ENCODE assay signal across 1 cellular context in the genomic region with DNA sequence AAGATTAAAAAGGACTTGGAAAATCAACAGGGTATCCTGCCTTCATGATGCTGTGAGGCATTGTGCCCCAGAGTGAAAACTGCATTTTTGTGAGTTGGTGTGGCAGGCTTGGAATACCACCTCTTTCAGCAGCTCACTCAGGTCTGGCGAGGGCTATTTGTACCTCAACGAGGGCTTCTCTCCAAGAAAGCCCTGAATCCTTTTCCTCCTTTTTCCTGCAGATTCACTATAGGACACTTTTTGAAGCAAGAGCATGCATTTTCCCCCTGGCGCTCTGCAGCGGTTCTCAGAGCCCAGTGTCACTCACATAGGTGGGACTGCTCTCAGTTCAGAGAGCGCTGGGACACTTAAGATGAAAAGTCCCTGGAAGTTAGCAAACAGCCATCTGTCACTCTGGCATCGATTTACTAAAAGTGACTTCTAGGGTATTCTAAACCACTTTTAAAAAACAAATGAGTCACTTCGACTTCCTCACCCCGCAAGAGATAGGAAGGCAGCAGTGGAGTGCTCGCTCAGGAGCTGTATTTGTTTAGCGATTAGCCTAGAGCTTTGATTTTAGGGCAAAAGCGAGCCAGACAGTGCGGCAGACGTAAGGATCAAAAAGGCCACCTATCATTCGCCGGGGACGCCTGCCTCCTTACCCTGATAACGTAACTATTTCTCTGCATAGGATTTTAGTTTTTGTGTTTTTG.
TF ChIP-seq lines count a peak whose summit lies in the region.

No MANE protein-coding gene starts in this region.

TF ChIP-seq in HepG2, 621 proteins besides CTCF, POLR2A, EP300 and RAD21 (continued from another document and continues in another):
- TF ChIP-seq LCORL (IDR thresholded peaks at IDR 0.05) (no peak), LCORL (CRISPR knock-in tag; IDR thresholded peaks at IDR 0.05) (peak; percentile 79), ZNF549 (CRISPR knock-in tag; IDR thresholded peaks at IDR 0.05) (no peak), TBP (CRISPR knock-in tag; IDR thresholded peaks at IDR 0.05) (no peak), SMC3 (IDR thresholded peaks at IDR 0.05; ENCODE audit: low read length) (no peak), ZNF788 (CRISPR knock-in tag; IDR thresholded peaks at IDR 0.05; ENCODE audit: borderline replicate concordance) (no peak), GLI4 (CRISPR knock-in tag; IDR thresholded peaks at IDR 0.05; ENCODE audit: borderline replicate concordance) (no peak), RORA (CRISPR knock-in tag; IDR thresholded peaks at IDR 0.05) (no peak; the same call in 1 of the 2 replicates), CCDC6 (CRISPR knock-in tag; IDR thresholded peaks at IDR 0.05) (no peak), ELF4 (CRISPR knock-in tag; IDR thresholded peaks at IDR 0.05; ENCODE audit: borderline replicate concordance) (no peak), ZNF674 (CRISPR knock-in tag; IDR thresholded peaks at IDR 0.05; ENCODE audit: low read depth) (no peak), ZSCAN25 (CRISPR knock-in tag; IDR thresholded peaks at IDR 0.05) (no peak), NFE2L2 (IDR thresholded peaks at IDR 0.05; ENCODE audit: low read length) (peak; percentile 20; the same call in 1 of the 2 replicates), ZNF451 (CRISPR knock-in tag; IDR thresholded peaks at IDR 0.05) (no peak), POLR2AphosphoS5 (IDR thresholded peaks at IDR 0.05; ENCODE audit: low read depth, low read length) (no peak; the same call in 1 of the 2 replicates), AHR (CRISPR knock-in tag; IDR thresholded peaks at IDR 0.05) (no peak), ZSCAN9 (CRISPR knock-in tag; IDR thresholded peaks at IDR 0.05; ENCODE audit: borderline replicate concordance) (0 out of 2 replicates have a peak, but pooled peaks have one; percentile 48), CHD4 (IDR thresholded peaks at IDR 0.05; ENCODE audit: borderline replicate concordance, low read length) (no peak), KDM6A (CRISPR knock-in tag; IDR thresholded peaks at IDR 0.05; ENCODE audit: low read depth) (peak; percentile 51; the same call in 1 of the 2 replicates), REXO4 (CRISPR knock-in tag; IDR thresholded peaks at IDR 0.05; ENCODE audit: borderline replicate concordance) (no peak), JUNB (CRISPR knock-in tag; IDR thresholded peaks at IDR 0.05; ENCODE audit: borderline replicate concordance) (peak; percentile 94; the same call in 1 of the 2 replicates), KDM4B (CRISPR knock-in tag; IDR thresholded peaks at IDR 0.05) (0 out of 2 replicates have a peak, but pooled peaks have one; percentile 18), ZNF841 (CRISPR knock-in tag; IDR thresholded peaks at IDR 0.05; ENCODE audit: borderline replicate concordance) (no peak), JUND (CRISPR knock-in tag; IDR thresholded peaks at IDR 0.05) (peak; percentile 79), ZNF136 (CRISPR knock-in tag; IDR thresholded peaks at IDR 0.05; ENCODE audit: low read depth) (no peak), KLF11 (CRISPR knock-in tag; IDR thresholded peaks at IDR 0.05) (peak; percentile 49; the same call in 1 of the 2 replicates), ETV6 (CRISPR knock-in tag; conservative IDR thresholded peaks at IDR 0.05) (peak; percentile 61; the same call in 1 of the 2 replicates), ZKSCAN5 (CRISPR knock-in tag; IDR thresholded peaks at IDR 0.05) (no peak)
- TF ChIP-seq, protein P1, sequence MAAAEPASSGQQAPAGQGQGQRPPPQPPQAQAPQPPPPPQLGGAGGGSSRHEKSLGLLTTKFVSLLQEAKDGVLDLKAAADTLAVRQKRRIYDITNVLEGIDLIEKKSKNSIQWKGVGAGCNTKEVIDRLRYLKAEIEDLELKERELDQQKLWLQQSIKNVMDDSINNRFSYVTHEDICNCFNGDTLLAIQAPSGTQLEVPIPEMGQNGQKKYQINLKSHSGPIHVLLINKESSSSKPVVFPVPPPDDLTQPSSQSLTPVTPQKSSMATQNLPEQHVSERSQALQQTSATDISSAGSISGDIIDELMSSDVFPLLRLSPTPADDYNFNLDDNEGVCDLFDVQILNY (CRISPR knock-in tag; conservative IDR thresholded peaks at IDR 0.05): no peak
- TF ChIP-seq, protein P2, sequence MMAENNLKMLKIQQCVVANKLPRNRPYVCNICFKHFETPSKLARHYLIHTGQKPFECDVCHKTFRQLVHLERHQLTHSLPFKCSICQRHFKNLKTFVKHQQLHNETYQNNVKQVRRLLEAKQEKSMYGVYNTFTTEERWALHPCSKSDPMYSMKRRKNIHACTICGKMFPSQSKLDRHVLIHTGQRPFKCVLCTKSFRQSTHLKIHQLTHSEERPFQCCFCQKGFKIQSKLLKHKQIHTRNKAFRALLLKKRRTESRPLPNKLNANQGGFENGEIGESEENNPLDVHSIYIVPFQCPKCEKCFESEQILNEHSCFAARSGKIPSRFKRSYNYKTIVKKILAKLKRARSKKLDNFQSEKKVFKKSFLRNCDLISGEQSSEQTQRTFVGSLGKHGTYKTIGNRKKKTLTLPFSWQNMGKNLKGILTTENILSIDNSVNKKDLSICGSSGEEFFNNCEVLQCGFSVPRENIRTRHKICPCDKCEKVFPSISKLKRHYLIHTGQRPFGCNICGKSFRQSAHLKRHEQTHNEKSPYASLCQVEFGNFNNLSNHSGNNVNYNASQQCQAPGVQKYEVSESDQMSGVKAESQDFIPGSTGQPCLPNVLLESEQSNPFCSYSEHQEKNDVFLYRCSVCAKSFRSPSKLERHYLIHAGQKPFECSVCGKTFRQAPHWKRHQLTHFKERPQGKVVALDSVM (CRISPR knock-in tag; IDR thresholded peaks at IDR 0.05): no peak
- TF ChIP-seq, protein P3, sequence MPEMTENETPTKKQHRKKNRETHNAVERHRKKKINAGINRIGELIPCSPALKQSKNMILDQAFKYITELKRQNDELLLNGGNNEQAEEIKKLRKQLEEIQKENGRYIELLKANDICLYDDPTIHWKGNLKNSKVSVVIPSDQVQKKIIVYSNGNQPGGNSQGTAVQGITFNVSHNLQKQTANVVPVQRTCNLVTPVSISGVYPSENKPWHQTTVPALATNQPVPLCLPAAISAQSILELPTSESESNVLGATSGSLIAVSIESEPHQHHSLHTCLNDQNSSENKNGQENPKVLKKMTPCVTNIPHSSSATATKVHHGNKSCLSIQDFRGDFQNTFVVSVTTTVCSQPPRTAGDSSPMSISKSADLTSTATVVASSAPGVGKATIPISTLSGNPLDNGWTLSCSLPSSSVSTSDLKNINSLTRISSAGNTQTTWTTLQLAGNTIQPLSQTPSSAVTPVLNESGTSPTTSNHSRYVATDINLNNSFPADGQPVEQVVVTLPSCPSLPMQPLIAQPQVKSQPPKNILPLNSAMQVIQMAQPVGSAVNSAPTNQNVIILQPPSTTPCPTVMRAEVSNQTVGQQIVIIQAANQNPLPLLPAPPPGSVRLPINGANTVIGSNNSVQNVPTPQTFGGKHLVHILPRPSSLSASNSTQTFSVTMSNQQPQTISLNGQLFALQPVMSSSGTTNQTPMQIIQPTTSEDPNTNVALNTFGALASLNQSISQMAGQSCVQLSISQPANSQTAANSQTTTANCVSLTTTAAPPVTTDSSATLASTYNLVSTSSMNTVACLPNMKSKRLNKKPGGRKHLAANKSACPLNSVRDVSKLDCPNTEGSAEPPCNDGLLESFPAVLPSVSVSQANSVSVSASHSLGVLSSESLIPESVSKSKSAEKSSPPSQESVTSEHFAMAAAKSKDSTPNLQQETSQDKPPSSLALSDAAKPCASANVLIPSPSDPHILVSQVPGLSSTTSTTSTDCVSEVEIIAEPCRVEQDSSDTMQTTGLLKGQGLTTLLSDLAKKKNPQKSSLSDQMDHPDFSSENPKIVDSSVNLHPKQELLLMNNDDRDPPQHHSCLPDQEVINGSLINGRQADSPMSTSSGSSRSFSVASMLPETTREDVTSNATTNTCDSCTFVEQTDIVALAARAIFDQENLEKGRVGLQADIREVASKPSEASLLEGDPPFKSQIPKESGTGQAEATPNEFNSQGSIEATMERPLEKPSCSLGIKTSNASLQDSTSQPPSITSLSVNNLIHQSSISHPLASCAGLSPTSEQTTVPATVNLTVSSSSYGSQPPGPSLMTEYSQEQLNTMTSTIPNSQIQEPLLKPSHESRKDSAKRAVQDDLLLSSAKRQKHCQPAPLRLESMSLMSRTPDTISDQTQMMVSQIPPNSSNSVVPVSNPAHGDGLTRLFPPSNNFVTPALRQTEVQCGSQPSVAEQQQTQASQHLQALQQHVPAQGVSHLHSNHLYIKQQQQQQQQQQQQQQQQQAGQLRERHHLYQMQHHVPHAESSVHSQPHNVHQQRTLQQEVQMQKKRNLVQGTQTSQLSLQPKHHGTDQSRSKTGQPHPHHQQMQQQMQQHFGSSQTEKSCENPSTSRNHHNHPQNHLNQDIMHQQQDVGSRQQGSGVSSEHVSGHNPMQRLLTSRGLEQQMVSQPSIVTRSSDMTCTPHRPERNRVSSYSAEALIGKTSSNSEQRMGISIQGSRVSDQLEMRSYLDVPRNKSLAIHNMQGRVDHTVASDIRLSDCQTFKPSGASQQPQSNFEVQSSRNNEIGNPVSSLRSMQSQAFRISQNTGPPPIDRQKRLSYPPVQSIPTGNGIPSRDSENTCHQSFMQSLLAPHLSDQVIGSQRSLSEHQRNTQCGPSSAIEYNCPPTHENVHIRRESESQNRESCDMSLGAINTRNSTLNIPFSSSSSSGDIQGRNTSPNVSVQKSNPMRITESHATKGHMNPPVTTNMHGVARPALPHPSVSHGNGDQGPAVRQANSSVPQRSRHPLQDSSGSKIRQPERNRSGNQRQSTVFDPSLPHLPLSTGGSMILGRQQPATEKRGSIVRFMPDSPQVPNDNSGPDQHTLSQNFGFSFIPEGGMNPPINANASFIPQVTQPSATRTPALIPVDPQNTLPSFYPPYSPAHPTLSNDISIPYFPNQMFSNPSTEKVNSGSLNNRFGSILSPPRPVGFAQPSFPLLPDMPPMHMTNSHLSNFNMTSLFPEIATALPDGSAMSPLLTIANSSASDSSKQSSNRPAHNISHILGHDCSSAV (CRISPR knock-in tag; IDR thresholded peaks at IDR 0.05; ENCODE audit: borderline replicate concordance): no peak
- TF ChIP-seq, protein P4, sequence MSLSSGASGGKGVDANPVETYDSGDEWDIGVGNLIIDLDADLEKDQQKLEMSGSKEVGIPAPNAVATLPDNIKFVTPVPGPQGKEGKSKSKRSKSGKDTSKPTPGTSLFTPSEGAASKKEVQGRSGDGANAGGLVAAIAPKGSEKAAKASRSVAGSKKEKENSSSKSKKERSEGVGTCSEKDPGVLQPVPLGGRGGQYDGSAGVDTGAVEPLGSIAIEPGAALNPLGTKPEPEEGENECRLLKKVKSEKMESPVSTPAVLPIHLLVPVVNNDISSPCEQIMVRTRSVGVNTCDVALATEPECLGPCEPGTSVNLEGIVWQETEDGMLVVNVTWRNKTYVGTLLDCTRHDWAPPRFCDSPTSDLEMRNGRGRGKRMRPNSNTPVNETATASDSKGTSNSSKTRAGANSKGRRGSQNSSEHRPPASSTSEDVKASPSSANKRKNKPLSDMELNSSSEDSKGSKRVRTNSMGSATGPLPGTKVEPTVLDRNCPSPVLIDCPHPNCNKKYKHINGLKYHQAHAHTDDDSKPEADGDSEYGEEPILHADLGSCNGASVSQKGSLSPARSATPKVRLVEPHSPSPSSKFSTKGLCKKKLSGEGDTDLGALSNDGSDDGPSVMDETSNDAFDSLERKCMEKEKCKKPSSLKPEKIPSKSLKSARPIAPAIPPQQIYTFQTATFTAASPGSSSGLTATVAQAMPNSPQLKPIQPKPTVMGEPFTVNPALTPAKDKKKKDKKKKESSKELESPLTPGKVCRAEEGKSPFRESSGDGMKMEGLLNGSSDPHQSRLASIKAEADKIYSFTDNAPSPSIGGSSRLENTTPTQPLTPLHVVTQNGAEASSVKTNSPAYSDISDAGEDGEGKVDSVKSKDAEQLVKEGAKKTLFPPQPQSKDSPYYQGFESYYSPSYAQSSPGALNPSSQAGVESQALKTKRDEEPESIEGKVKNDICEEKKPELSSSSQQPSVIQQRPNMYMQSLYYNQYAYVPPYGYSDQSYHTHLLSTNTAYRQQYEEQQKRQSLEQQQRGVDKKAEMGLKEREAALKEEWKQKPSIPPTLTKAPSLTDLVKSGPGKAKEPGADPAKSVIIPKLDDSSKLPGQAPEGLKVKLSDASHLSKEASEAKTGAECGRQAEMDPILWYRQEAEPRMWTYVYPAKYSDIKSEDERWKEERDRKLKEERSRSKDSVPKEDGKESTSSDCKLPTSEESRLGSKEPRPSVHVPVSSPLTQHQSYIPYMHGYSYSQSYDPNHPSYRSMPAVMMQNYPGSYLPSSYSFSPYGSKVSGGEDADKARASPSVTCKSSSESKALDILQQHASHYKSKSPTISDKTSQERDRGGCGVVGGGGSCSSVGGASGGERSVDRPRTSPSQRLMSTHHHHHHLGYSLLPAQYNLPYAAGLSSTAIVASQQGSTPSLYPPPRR (CRISPR knock-in tag; IDR thresholded peaks at IDR 0.05; ENCODE audit: borderline replicate concordance): peak; percentile 93
- TF ChIP-seq, protein P5, sequence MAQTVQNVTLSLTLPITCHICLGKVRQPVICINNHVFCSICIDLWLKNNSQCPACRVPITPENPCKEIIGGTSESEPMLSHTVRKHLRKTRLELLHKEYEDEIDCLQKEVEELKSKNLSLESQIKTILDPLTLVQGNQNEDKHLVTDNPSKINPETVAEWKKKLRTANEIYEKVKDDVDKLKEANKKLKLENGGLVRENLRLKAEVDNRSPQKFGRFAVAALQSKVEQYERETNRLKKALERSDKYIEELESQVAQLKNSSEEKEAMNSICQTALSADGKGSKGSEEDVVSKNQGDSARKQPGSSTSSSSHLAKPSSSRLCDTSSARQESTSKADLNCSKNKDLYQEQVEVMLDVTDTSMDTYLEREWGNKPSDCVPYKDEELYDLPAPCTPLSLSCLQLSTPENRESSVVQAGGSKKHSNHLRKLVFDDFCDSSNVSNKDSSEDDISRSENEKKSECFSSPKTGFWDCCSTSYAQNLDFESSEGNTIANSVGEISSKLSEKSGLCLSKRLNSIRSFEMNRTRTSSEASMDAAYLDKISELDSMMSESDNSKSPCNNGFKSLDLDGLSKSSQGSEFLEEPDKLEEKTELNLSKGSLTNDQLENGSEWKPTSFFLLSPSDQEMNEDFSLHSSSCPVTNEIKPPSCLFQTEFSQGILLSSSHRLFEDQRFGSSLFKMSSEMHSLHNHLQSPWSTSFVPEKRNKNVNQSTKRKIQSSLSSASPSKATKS (CRISPR knock-in tag; IDR thresholded peaks at IDR 0.05): no peak
- TF ChIP-seq, protein P6, sequence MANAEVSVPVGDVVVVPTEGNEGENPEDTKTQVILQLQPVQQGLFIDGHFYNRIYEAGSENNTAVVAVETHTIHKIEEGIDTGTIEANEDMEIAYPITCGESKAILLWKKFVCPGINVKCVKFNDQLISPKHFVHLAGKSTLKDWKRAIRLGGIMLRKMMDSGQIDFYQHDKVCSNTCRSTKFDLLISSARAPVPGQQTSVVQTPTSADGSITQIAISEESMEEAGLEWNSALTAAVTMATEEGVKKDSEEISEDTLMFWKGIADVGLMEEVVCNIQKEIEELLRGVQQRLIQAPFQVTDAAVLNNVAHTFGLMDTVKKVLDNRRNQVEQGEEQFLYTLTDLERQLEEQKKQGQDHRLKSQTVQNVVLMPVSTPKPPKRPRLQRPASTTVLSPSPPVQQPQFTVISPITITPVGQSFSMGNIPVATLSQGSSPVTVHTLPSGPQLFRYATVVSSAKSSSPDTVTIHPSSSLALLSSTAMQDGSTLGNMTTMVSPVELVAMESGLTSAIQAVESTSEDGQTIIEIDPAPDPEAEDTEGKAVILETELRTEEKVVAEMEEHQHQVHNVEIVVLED (CRISPR knock-in tag; IDR thresholded peaks at IDR 0.05; ENCODE audit: borderline replicate concordance): no peak; the same call in 1 of the 2 replicates
- TF ChIP-seq, protein P7, sequence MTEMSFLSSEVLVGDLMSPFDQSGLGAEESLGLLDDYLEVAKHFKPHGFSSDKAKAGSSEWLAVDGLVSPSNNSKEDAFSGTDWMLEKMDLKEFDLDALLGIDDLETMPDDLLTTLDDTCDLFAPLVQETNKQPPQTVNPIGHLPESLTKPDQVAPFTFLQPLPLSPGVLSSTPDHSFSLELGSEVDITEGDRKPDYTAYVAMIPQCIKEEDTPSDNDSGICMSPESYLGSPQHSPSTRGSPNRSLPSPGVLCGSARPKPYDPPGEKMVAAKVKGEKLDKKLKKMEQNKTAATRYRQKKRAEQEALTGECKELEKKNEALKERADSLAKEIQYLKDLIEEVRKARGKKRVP (CRISPR knock-in tag; IDR thresholded peaks at IDR 0.05): no peak
